8 cellular contexts compared by ENCODE assay signal in the genomic region with DNA sequence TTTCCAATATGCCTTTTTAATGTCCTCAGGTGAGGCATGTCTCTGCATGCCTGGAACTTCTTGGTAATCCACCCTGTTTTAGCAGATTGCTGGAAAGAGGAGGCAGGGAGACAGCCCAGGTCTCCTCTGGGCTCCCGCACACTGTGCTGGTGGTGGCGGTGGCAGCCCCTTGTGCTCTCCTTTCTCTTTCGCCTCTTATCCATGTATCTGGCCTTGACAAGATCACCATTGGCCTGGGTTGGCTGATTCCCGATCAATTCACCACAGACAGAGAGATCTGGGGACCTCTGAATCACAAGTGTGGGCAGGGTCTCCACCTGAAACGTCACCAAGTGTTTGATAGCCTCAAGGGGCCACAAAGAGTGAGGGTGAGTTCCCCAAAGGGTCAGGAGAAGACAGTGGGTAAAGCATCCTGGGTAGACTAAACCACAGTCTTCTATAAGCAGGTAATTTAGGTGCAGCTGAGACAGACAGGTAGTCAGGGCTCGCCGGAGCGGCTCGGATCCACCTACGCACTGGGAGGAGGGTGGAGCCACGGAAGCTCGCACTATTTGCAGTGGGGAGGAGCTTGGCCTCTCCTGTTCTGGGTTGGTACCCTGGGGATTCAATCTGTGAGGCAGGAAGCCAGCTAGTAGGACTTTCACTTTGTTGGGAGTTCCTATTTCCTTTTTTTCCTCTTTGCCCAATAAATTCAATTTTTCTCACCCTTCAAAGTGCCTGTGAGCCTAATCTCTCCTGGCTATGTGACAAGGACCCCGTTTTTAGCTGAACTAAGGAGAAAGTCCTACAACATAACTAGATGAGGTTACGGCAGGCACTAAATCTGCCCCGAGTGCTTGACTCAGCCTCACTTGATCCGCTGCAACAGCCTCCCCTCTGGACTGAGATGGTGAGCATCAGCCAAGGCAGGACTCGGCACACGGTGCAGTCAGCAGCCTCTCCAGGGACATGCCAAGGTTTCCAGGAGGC. TPM values are rescaled to one million over a fixed set of nuclear protein-coding genes. Genes with fewer than 3 reads are reported as not detected.
A peak's percentile ranks its signal among the peaks of the same experiment; 100 is the strongest.
DNase-seq lines count a peak whose midpoint lies in the region; ATAC-seq and TF ChIP-seq lines count a peak whose summit lies in the region.

No MANE protein-coding gene starts in this region.

- peak overlapping the region; percentile 21 for H3K4me3 ChIP-seq in HUES6 (ENCODE audit: low read depth, low read length)

- DNase-seq in DMS79 (lab: John Stamatoyannopoulos, UW) (peak; percentile 76), SHP77 treated with DMSO at 0.1 percent for 48 hours (lab: John Stamatoyannopoulos, UW) (peak; percentile 36), kidney tubule cell (ENCODE audit: low spot score) (peak; percentile 93), epidermal melanocyte (ENCODE audit: insufficient read length, low spot score) (no peak)
- peak; percentile 13 to 59 (median 15) for DNase-seq in stimulated activated CD4-positive, alpha-beta T cell treated with anti-CD3 and anti-CD28 coated beads, TNF-alpha, amount 100 ng/mL, for 24 hours (ENCODE audit: low read depth in 3 of 3)

- peaks cover 2% of the 10 kb centered on the region for H3K27me3 Mint-ChIP-seq in brain

- ATAC-seq in GM21529 (IDR thresholded peaks at IDR 0.05; ENCODE audit: unreplicated experiment) = peak; percentile 97

- H3K9me3 ChIP-seq in HUES6 (ENCODE audit: control insufficient read depth, insufficient read depth, low read depth, low read length) = peaks cover 16% of the 10 kb centered on the region

- H3K36me3 Mint-ChIP-seq in brain = no peaks in the 10 kb centered on the region

- peaks cover 4 to 31% (median 10%) of the 10 kb centered on the region in 5 experiments for H3K9me3 Mint-ChIP-seq in brain

- peak overlapping the region; percentile 83 for H3K9ac ChIP-seq in HUES6 (ENCODE audit: low read length)

- peak overlapping the region; percentile 50; the same call in 1 of the 2 replicates for H3K27ac ChIP-seq in HUES6 (ENCODE audit: low read depth, low read length)

- H3K27ac Mint-ChIP-seq in brain = peak overlapping the region in 4 of 5 experiments; percentile 25 to 97 (median 85)

- H3K27me3 ChIP-seq in HUES6 (ENCODE audit: control insufficient read depth, insufficient read depth, low read length) = no peaks in the 10 kb centered on the region

- TF ChIP-seq CTCF in brain (conservative IDR thresholded peaks at IDR 0.05) = no peak

- peaks cover 32% of the 10 kb centered on the region for H3K4me1 ChIP-seq in HUES6 (ENCODE audit: control insufficient read depth, insufficient read depth, low read length)

- peak overlapping the region in 3 of 5 experiments; percentile 28 to 82 (median 64) for H3K4me3 Mint-ChIP-seq in brain

- H3K4me1 Mint-ChIP-seq in brain = peaks cover 70% of the 10 kb centered on the region

- H3K36me3 ChIP-seq in HUES6 (ENCODE audit: control insufficient read depth, insufficient read depth, low read length) = no peaks in the 10 kb centered on the region

RNA-seq across cellular contexts. Expression of a gene that starts 57.6 kb away (rescaled TPM):
- 16.6 TPM for polyA plus RNA-seq in brain (ENCODE audit: insufficient read depth, low read depth, low replicate concordance)
